In genomic region chr11:67418476-67419281, GRCh38 we compare ENCODE assay signal across 1 cellular context.
TF ChIP-seq lines count a peak whose summit lies in the region.

No MANE protein-coding gene starts in this region.

TF ChIP-seq in SK-N-SH treated with all-trans-retinoic acid at 6 μM for 48 hours, 23 proteins besides CTCF, POLR2A, EP300 and RAD21 (continued from another document):
- TF ChIP-seq, protein P1, sequence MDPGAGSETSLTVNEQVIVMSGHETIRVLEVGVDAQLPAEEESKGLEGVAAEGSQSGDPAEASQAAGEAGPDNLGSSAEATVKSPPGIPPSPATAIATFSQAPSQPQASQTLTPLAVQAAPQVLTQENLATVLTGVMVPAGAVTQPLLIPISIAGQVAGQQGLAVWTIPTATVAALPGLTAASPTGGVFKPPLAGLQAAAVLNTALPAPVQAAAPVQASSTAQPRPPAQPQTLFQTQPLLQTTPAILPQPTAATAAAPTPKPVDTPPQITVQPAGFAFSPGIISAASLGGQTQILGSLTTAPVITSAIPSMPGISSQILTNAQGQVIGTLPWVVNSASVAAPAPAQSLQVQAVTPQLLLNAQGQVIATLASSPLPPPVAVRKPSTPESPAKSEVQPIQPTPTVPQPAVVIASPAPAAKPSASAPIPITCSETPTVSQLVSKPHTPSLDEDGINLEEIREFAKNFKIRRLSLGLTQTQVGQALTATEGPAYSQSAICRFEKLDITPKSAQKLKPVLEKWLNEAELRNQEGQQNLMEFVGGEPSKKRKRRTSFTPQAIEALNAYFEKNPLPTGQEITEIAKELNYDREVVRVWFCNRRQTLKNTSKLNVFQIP (CRISPR knock-in tag; IDR thresholded peaks at IDR 0.05; ENCODE audit: borderline replicate concordance, low read depth): no peak
- TF ChIP-seq ISL1 (CRISPR knock-in tag; IDR thresholded peaks at IDR 0.05): no peak
- TF ChIP-seq ZNF8 (CRISPR knock-in tag; IDR thresholded peaks at IDR 0.05): no peak
- no peak for TF ChIP-seq TCF4 (CRISPR knock-in tag; IDR thresholded peaks at IDR 0.05; ENCODE audit: borderline replicate concordance)
- no peak for TF ChIP-seq ZFP30 (CRISPR knock-in tag; IDR thresholded peaks at IDR 0.05)
- TF ChIP-seq CSDC2 (CRISPR knock-in tag; IDR thresholded peaks at IDR 0.05): no peak
- TF ChIP-seq GLIS3 (CRISPR knock-in tag; IDR thresholded peaks at IDR 0.05): no peak
- TF ChIP-seq BACH2 (CRISPR knock-in tag; IDR thresholded peaks at IDR 0.05; ENCODE audit: borderline replicate concordance): no peak
- no peak for TF ChIP-seq ARNTL (CRISPR knock-in tag; IDR thresholded peaks at IDR 0.05; ENCODE audit: borderline replicate concordance, low read depth)
- TF ChIP-seq CREB5 (CRISPR knock-in tag; IDR thresholded peaks at IDR 0.05; ENCODE audit: low read depth): no peak
- TF ChIP-seq ZNF70 (CRISPR knock-in tag; IDR thresholded peaks at IDR 0.05): no peak
- TF ChIP-seq ZNF565 (CRISPR knock-in tag; conservative IDR thresholded peaks at IDR 0.05; ENCODE audit: low read depth): no peak
- TF ChIP-seq PPARA (CRISPR knock-in tag; IDR thresholded peaks at IDR 0.05; ENCODE audit: borderline replicate concordance): no peak
- TF ChIP-seq ZFP3 (CRISPR knock-in tag; IDR thresholded peaks at IDR 0.05): no peak
